Comparison of ENCODE assay signal across 8 cellular contexts in the genomic region with DNA sequence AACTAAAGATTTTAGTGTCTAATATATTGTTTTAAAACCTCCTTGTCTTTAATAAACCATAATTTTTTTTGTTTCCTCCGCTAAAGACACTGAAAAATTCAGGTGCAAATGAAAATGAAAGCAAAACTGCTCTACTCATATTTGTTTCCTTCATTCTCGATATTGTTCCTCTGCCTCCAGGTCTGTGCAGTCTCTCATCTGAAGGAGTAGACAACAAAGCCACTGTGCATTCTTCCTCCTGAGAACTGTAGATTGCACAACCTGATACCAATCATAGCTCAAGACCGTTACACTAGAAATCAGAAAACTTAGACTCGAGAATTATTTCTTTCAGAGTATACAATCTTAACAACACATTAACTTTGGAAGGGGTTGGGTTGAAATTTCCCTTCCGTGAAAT.
DNase-seq lines count a peak whose midpoint lies in the region; ATAC-seq and TF ChIP-seq lines count a peak whose summit lies in the region.

No MANE protein-coding gene starts in this region.

- H3K27me3 Mint-ChIP-seq in activated T-cell treated with anti-CD3 and anti-CD28 coated beads, Interleukin-2, amount 50 U/mL, for 4 hours (ENCODE audit: low read depth): no peaks in the 10 kb centered on the region
- H3K27me3 Mint-ChIP-seq in activated B cell treated with CpG ODN at 0.5 μM for 24 hours: no peaks in the 10 kb centered on the region

- H3K27me3 ChIP-seq in right atrium auricular region: no peaks in the 10 kb centered on the region
- no peaks in the 10 kb centered on the region for H3K27me3 ChIP-seq in upper lobe of left lung

- no peak overlapping the region for H3K27ac Mint-ChIP-seq in activated B cell treated with CpG ODN at 0.5 μM for 24 hours

- 40 to 51% methylated on average over 5 of the region's 5 CpGs for WGBS in upper lobe of left lung, 2 donors

- H3K27ac ChIP-seq in right atrium auricular region: peak overlapping the region in 1 of 2 donors; percentile 11
- no peak overlapping the region for H3K27ac ChIP-seq in upper lobe of left lung

- DNase-seq in activated T-cell treated with anti-CD3 and anti-CD28 coated beads, Interleukin-2, amount 50 U/mL, for 4 hours: no peak
- DNase-seq in activated T-cell treated with anti-CD3 and anti-CD28 coated beads, Interleukin-2, amount 50 U/mL, for 1 hour: no peak
- DNase-seq in activated B cell treated with CpG ODN at 0.5 μM for 24 hours (no peak), right atrium auricular region (ENCODE audit: low spot score) (no peak), upper lobe of left lung (no peak), NCI-H1694 (lab: John Stamatoyannopoulos, UW) (no peak), NCI-H82 treated with DMSO at 0.1 percent for 48 hours (lab: John Stamatoyannopoulos, UW; ENCODE audit: unreplicated experiment) (no peak), NCI-H1092 (lab: John Stamatoyannopoulos, UW) (no peak)

- H3K36me3 ChIP-seq in right atrium auricular region: no peaks in the 10 kb centered on the region
- no peaks in the 10 kb centered on the region for H3K36me3 ChIP-seq in upper lobe of left lung

- no peak for ATAC-seq in activated T-cell treated with anti-CD3 and anti-CD28 coated beads, Interleukin-2, amount 50 U/mL, for 4 hours
- ATAC-seq in activated B cell treated with CpG ODN at 0.5 μM for 24 hours (ENCODE audit: low read depth) (no peak), upper lobe of left lung (ENCODE audit: low FRiP score in 2 of 2) (peak in 1 of 2 donors; percentile 69)

- intact Hi-C loops in activated B cell treated with CpG ODN at 0.5 μM for 24 hours (cut with micrococcal nuclease): no loop called here

- H3K9me3 ChIP-seq in right atrium auricular region: no peaks in the 10 kb centered on the region
- no peaks in the 10 kb centered on the region for H3K9me3 ChIP-seq in upper lobe of left lung

- no peaks in the 10 kb centered on the region for H3K4me1 ChIP-seq in right atrium auricular region
- H3K4me1 ChIP-seq in upper lobe of left lung: peaks cover 0 to 3% (median 0%) of the 10 kb centered on the region in 4 donors

- POLR2A ChIA-PET in activated B cell treated with CpG ODN at 0.5 μM for 24 hours (lab: Charles Lee): no interaction called here

- H3K4me1 Mint-ChIP-seq in activated T-cell treated with anti-CD3 and anti-CD28 coated beads, Interleukin-2, amount 50 U/mL, for 4 hours (ENCODE audit: low read depth): peaks cover 7% of the 10 kb centered on the region
- no peaks in the 10 kb centered on the region for H3K4me1 Mint-ChIP-seq in activated B cell treated with CpG ODN at 0.5 μM for 24 hours

- no peak for TF ChIP-seq EP300 in upper lobe of left lung (IDR thresholded peaks at IDR 0.05)

- H3K4me3 ChIP-seq in right atrium auricular region (peak overlapping the region; percentile 18 to 32), upper lobe of left lung (peak overlapping the region in 3 of 4 donors; percentile 21 to 39 (median 36))

- TF ChIP-seq CTCF in activated B cell treated with CpG ODN at 0.5 μM for 24 hours (IDR thresholded peaks at IDR 0.05): no peak
- TF ChIP-seq CTCF in right atrium auricular region (IDR thresholded peaks at IDR 0.05): no peak
- no peak for TF ChIP-seq CTCF in upper lobe of left lung (IDR thresholded peaks at IDR 0.05)

- no peaks in the 10 kb centered on the region for H3K36me3 Mint-ChIP-seq in activated T-cell treated with anti-CD3 and anti-CD28 coated beads, Interleukin-2, amount 50 U/mL, for 4 hours (ENCODE audit: insufficient read depth)
- H3K36me3 Mint-ChIP-seq in activated B cell treated with CpG ODN at 0.5 μM for 24 hours (ENCODE audit: low read depth): no peaks in the 10 kb centered on the region

- CTCF ChIA-PET in activated B cell treated with CpG ODN at 0.5 μM for 24 hours (lab: Charles Lee): no interaction called here

- peaks cover 2% of the 10 kb centered on the region for H3K9me3 Mint-ChIP-seq in activated T-cell treated with anti-CD3 and anti-CD28 coated beads, Interleukin-2, amount 50 U/mL, for 4 hours
- H3K9me3 Mint-ChIP-seq in activated B cell treated with CpG ODN at 0.5 μM for 24 hours: peaks cover 9% of the 10 kb centered on the region

- peak overlapping the region; percentile 74 for H3K4me3 Mint-ChIP-seq in activated T-cell treated with anti-CD3 and anti-CD28 coated beads, Interleukin-2, amount 50 U/mL, for 4 hours
- H3K4me3 Mint-ChIP-seq in activated B cell treated with CpG ODN at 0.5 μM for 24 hours: peak overlapping the region; percentile 11

- no peak for TF ChIP-seq POLR2A in upper lobe of left lung (IDR thresholded peaks at IDR 0.05)
